ENCODE assay signal across 1 cellular context in genomic region chr1:228647523-228648444, GRCh38.
TF ChIP-seq lines count a peak whose summit lies in the region.

No MANE protein-coding gene starts in this region.

TF ChIP-seq in HEK293, 187 proteins besides CTCF, POLR2A, EP300 and RAD21 (continued from another document and continues in another):
- TF ChIP-seq ZNF280D (tag by site-specific recombination; IDR thresholded peaks at IDR 0.05) (peak; percentile 55; the same call in 1 of the 2 replicates), ZNF776 (tag by site-specific recombination; IDR thresholded peaks at IDR 0.05; ENCODE audit: borderline replicate concordance) (no peak), ZNF768 (tag by site-specific recombination; IDR thresholded peaks at IDR 0.05) (peak; percentile 94; the same call in 1 of the 2 replicates), KLF9 (tag by site-specific recombination; IDR thresholded peaks at IDR 0.05; ENCODE audit: low read depth) (peak; percentile 74; the same call in 1 of the 2 replicates), ZNF837 (tag by site-specific recombination; IDR thresholded peaks at IDR 0.05) (no peak; the same call in 1 of the 2 replicates), ZNF660 (tag by site-specific recombination; IDR thresholded peaks at IDR 0.05) (no peak; the same call in 1 of the 2 replicates), ZNF148 (tag by site-specific recombination; IDR thresholded peaks at IDR 0.05; ENCODE audit: borderline replicate concordance) (no peak; the same call in 1 of the 2 replicates), ZNF18 (tag by site-specific recombination; IDR thresholded peaks at IDR 0.05) (no peak), ZNF211 (tag by site-specific recombination; IDR thresholded peaks at IDR 0.05; ENCODE audit: low read depth) (no peak), WT1 (tag by site-specific recombination; IDR thresholded peaks at IDR 0.05) (peak; percentile 92), ZNF624 (tag by site-specific recombination; IDR thresholded peaks at IDR 0.05) (no peak), ELK4 (IDR thresholded peaks at IDR 0.05; ENCODE audit: borderline replicate concordance, low read depth, low read length) (no peak), ZNF311 (tag by site-specific recombination; IDR thresholded peaks at IDR 0.05; ENCODE audit: borderline replicate concordance) (no peak), ZNF561 (tag by site-specific recombination; IDR thresholded peaks at IDR 0.05; ENCODE audit: borderline replicate concordance) (peak; percentile 78; the same call in 1 of the 2 replicates), ZNF571 (tag by site-specific recombination; IDR thresholded peaks at IDR 0.05) (no peak), TRIM28 (IDR thresholded peaks at IDR 0.05; ENCODE audit: borderline replicate concordance, low read length) (peak; percentile 83), ZSCAN23 (tag by site-specific recombination; IDR thresholded peaks at IDR 0.05) (0 out of 2 replicates have a peak, but pooled peaks have one; percentile 85), ZBTB10 (tag by site-specific recombination; IDR thresholded peaks at IDR 0.05) (peak; percentile 71), SP2 (tag by site-specific recombination; IDR thresholded peaks at IDR 0.05) (peak; percentile 79), ZBTB21 (tag by site-specific recombination; IDR thresholded peaks at IDR 0.05) (peak; percentile 53; the same call in 1 of the 2 replicates), KLF8 (tag by site-specific recombination; IDR thresholded peaks at IDR 0.05) (peak; percentile 99), ZBTB6 (tag by site-specific recombination; IDR thresholded peaks at IDR 0.05) (peak; percentile 98), ZNF175 (tag by site-specific recombination; IDR thresholded peaks at IDR 0.05) (no peak), ZNF473 (tag by site-specific recombination; IDR thresholded peaks at IDR 0.05) (no peak), SCRT1 (tag by site-specific recombination; IDR thresholded peaks at IDR 0.05; ENCODE audit: borderline replicate concordance) (peak; percentile 99), PRDM4 (tag by site-specific recombination; IDR thresholded peaks at IDR 0.05) (no peak), ZNF426 (tag by site-specific recombination; IDR thresholded peaks at IDR 0.05) (no peak), PRDM2 (tag by site-specific recombination; IDR thresholded peaks at IDR 0.05; ENCODE audit: borderline replicate concordance) (no peak), ZSCAN30 (tag by site-specific recombination; IDR thresholded peaks at IDR 0.05) (peak; percentile 76; the same call in 1 of the 2 replicates), ZNF610 (tag by site-specific recombination; IDR thresholded peaks at IDR 0.05; ENCODE audit: borderline replicate concordance) (peak; percentile 85), ZNF530 (tag by site-specific recombination; IDR thresholded peaks at IDR 0.05; ENCODE audit: low read depth) (no peak), ZNF214 (tag by site-specific recombination; IDR thresholded peaks at IDR 0.05; ENCODE audit: borderline replicate concordance) (no peak), ZEB2 (tag by site-specific recombination; IDR thresholded peaks at IDR 0.05) (peak; percentile 98), ZNF701 (tag by site-specific recombination; IDR thresholded peaks at IDR 0.05) (no peak), ZNF324 (tag by site-specific recombination; IDR thresholded peaks at IDR 0.05) (peak; percentile 83)
